Comparison of ENCODE assay signal across 35 cellular contexts in the genomic region with DNA sequence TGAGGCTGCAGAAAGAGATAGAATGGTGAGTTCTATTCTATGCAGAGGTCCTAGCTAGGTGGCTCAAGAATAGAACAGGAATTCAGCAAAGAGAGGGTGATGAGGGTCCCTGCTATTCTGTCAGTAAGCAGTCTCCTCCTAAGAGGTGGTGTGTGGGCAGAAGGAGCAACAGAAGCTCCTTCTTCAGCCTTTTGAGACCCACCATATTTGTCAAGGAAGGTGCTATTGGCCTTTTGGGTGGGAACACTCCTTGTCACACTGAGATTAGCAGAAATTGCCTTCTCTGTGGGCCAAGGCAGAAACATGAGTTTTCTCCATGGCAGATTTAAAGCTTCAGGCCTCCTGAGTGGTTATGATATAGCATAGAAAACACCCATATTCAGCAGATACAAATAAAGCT.
"Had no signal": no experiment of that assay in that cellular context is flagged by ENCODE, and none has a peak within 500 bp of the region (broad histone marks: within the 10 kb centered on the region; RNA-seq: fewer than 3 reads in every experiment).

No MANE protein-coding gene starts in this region.

- H3K4me3 ChIP-seq: ascending aorta had no signal

- H3K4me3 Mint-ChIP-seq: activated CD4-positive, alpha-beta memory T cell treated with anti-CD3 and anti-CD28 coated beads, Interleukin-2, amount 10 ng/mL, durations not matched to agents 7 days and 5 days; activated CD8-positive, alpha-beta memory T cell treated with anti-CD3 and anti-CD28 coated beads, Interleukin-2, amount 10 ng/mL, durations not matched to agents 7 days and 5 days; activated naive CD8-positive, alpha-beta T cell treated with anti-CD3 and anti-CD28 coated beads for 36 hours; activated T-cell treated with anti-CD3 and anti-CD28 coated beads, Interleukin-2, amount 50 U/mL, for 72 hours; activated T-helper 17 cell treated with anti-CD3 and anti-CD28 coated beads, Interleukin-2, amount 50 U/mL, for 72 hours had no signal

- H3K9me3 ChIP-seq: ascending aorta had no signal

- DNase-seq: activated CD4-positive, alpha-beta memory T cell treated with anti-CD3 and anti-CD28 coated beads, Interleukin-2, amount 10 ng/mL, durations not matched to agents 7 days and 5 days; activated CD4-positive, alpha-beta T cell treated with anti-CD3 and anti-CD28 coated beads for 1 hour; activated CD4-positive, alpha-beta T cell treated with anti-CD3 and anti-CD28 coated beads for 48 hours; activated CD4-positive, CD25-positive, alpha-beta regulatory T cell; activated CD8-positive, alpha-beta memory T cell treated with anti-CD3 and anti-CD28 coated beads for 24 hours; activated CD8-positive, alpha-beta memory T cell treated with anti-CD3 and anti-CD28 coated beads, Interleukin-2, amount 10 ng/mL, durations not matched to agents 7 days and 5 days; activated effector memory CD4-positive, alpha-beta T cell treated with anti-CD3 and anti-CD28 coated beads, Interleukin-2, amount 50 U/mL, for 16 hours; activated naive CD4-positive, alpha-beta T cell; activated naive CD4-positive, alpha-beta T cell treated with anti-CD3 and anti-CD28 coated beads, Interleukin-2, amount 50 U/mL, for 16 hours; activated naive CD8-positive, alpha-beta T cell treated with anti-CD3 and anti-CD28 coated beads for 36 hours; activated T-cell treated with anti-CD3 and anti-CD28 coated beads, Interleukin-2, amount 50 U/mL, for 1 hour; activated T-cell treated with anti-CD3 and anti-CD28 coated beads, Interleukin-2, amount 50 U/mL, for 72 hours; amniotic stem cell; central memory CD4-positive, alpha-beta T cell; Kasumi-1; KG1; NCI-H1092 treated with DMSO at 0.1 percent for 48 hours; NCI-H1417; NCI-H146; NCI-H187; NCI-H2029 treated with DMSO at 0.1 percent for 48 hours; NCI-H2107; NCI-H2171; NCI-H510A; NCI-H526; NCI-H748 treated with DMSO at 0.1 percent for 48 hours; NK-92 treated with Interleukin-12 subunit alpha and Interleukin-12 subunit beta, amount 100 ng/mL, for 24 hours; PC-3; SIG-M5; T1000; WERI-Rb-1 had no signal

- ATAC-seq: activated CD8-positive, alpha-beta memory T cell treated with anti-CD3 and anti-CD28 coated beads, Interleukin-2, amount 10 ng/mL, durations not matched to agents 7 days and 5 days; activated T-cell treated with anti-CD3 and anti-CD28 coated beads, Interleukin-2, amount 50 U/mL, for 72 hours; activated T-helper 17 cell treated with anti-CD3 and anti-CD28 coated beads, Interleukin-2, amount 50 U/mL, for 72 hours; PC-3; Right ventricle myocardium inferior had no signal

- H3K36me3 Mint-ChIP-seq: activated CD8-positive, alpha-beta memory T cell treated with anti-CD3 and anti-CD28 coated beads, Interleukin-2, amount 10 ng/mL, durations not matched to agents 7 days and 5 days; activated naive CD8-positive, alpha-beta T cell treated with anti-CD3 and anti-CD28 coated beads for 36 hours had no signal

- H3K9me3 Mint-ChIP-seq: activated naive CD8-positive, alpha-beta T cell treated with anti-CD3 and anti-CD28 coated beads for 36 hours; activated T-cell treated with anti-CD3 and anti-CD28 coated beads, Interleukin-2, amount 50 U/mL, for 72 hours; activated T-helper 17 cell treated with anti-CD3 and anti-CD28 coated beads, Interleukin-2, amount 50 U/mL, for 72 hours had no signal

- H3K27me3 Mint-ChIP-seq: activated CD8-positive, alpha-beta memory T cell treated with anti-CD3 and anti-CD28 coated beads, Interleukin-2, amount 10 ng/mL, durations not matched to agents 7 days and 5 days; activated naive CD8-positive, alpha-beta T cell treated with anti-CD3 and anti-CD28 coated beads for 36 hours; activated T-helper 17 cell treated with anti-CD3 and anti-CD28 coated beads, Interleukin-2, amount 50 U/mL, for 72 hours had no signal

- H3K27ac Mint-ChIP-seq: activated CD4-positive, alpha-beta memory T cell treated with anti-CD3 and anti-CD28 coated beads, Interleukin-2, amount 10 ng/mL, durations not matched to agents 7 days and 5 days; activated CD8-positive, alpha-beta memory T cell treated with anti-CD3 and anti-CD28 coated beads, Interleukin-2, amount 10 ng/mL, durations not matched to agents 7 days and 5 days; activated naive CD8-positive, alpha-beta T cell treated with anti-CD3 and anti-CD28 coated beads for 36 hours; activated T-cell treated with anti-CD3 and anti-CD28 coated beads, Interleukin-2, amount 50 U/mL, for 72 hours; activated T-helper 17 cell treated with anti-CD3 and anti-CD28 coated beads, Interleukin-2, amount 50 U/mL, for 72 hours had no signal

- H3K4me1 Mint-ChIP-seq: activated CD4-positive, alpha-beta memory T cell treated with anti-CD3 and anti-CD28 coated beads, Interleukin-2, amount 10 ng/mL, durations not matched to agents 7 days and 5 days; activated CD8-positive, alpha-beta memory T cell treated with anti-CD3 and anti-CD28 coated beads, Interleukin-2, amount 10 ng/mL, durations not matched to agents 7 days and 5 days; activated naive CD8-positive, alpha-beta T cell treated with anti-CD3 and anti-CD28 coated beads for 36 hours; activated T-helper 17 cell treated with anti-CD3 and anti-CD28 coated beads, Interleukin-2, amount 50 U/mL, for 72 hours had no signal

- H3K4me1 ChIP-seq: ascending aorta had no signal

- H3K27ac ChIP-seq: ascending aorta, RWPE1, WERI-Rb-1 had no signal

- H3K27me3 ChIP-seq: ascending aorta had no signal

- H3K36me3 ChIP-seq: WERI-Rb-1 had no signal
